ENCODE assay signal across 8 cellular contexts in the genomic region with DNA sequence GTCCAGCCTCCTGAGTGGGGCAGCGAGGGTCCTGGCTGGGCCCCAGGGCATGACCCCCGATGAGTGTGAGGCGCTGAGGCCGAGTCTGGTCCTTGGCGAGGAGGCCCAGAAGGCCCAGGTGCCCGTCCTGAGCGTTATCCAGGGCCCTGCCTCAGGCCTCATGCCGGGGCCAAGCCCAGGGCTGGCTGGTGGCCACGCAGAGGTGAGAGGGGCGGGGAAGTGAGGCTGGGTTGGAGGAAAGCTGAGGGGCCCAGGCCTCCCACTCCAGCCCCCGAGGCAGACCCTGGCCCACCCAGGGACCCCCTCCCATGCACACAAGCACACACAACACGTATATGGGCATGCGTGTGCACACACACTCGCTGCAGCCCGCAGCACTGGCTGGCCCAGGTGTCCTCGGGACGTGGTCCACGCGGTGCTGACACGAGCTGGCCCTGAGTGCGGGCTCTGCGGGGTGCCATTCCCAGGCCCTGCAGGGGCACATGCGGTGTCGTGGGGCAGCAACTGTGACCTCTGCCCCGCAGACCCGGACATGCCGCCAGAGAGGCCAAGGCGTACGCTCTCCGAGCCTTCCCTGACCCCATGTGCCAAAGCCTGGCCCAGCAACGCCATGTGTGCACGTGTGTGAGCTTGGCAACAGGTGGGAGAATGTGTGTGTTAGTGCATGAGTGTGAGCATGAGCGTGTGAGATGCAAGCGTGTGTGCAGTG.
DNase-seq lines count a peak whose midpoint lies in the region; ATAC-seq lines count a peak whose summit lies in the region.
"Not testable (repeated sequence)": the region's sequence is repeated elsewhere in the genome, so short reads cannot be mapped to it uniquely, and the experiment has no call there.

No MANE protein-coding gene starts in this region.

- H3K4me3 Mint-ChIP-seq in stimulated activated naive B cell treated with anti-CD40 and anti-IgM and Interleukin-4, amounts not matched to agents 10 μg/mL and 1 μg/mL and 100 μg/mL, for 72 hours, result peak overlapping the region in 1 of 2 donors; percentile 28

- peak overlapping the region; percentile 83 for H3K27ac Mint-ChIP-seq in stimulated activated naive B cell treated with anti-CD40 and anti-IgM and Interleukin-4, amounts not matched to agents 10 μg/mL and 1 μg/mL and 100 μg/mL, for 72 hours

- intact Hi-C loops in left colon (cut with DNase I, micrococcal nuclease), result not testable (repeated sequence)

- H3K27me3 Mint-ChIP-seq in stimulated activated naive B cell treated with anti-CD40 and anti-IgM and Interleukin-4, amounts not matched to agents 10 μg/mL and 1 μg/mL and 100 μg/mL, for 72 hours, result not testable (repeated sequence)

- peak; percentile 31 for DNase-seq in NAMALWA (ENCODE audit: low spot score)
- DNase-seq in activated CD8-positive, alpha-beta memory T cell treated with anti-CD3 and anti-CD28 coated beads for 24 hours, result peak; percentile 4
- not testable (repeated sequence) for DNase-seq in left colon
- peak; percentile 52 for DNase-seq in stimulated activated naive B cell treated with anti-CD40 and anti-IgM and Interleukin-4, amounts not matched to agents 10 μg/mL and 1 μg/mL and 100 μg/mL, for 72 hours

- peaks cover 20 to 29% of the 10 kb centered on the region in 2 donors for H3K9me3 Mint-ChIP-seq in stimulated activated naive B cell treated with anti-CD40 and anti-IgM and Interleukin-4, amounts not matched to agents 10 μg/mL and 1 μg/mL and 100 μg/mL, for 72 hours

- ATAC-seq in GM18502 (IDR thresholded peaks at IDR 0.05; ENCODE audit: poor library complexity, unreplicated experiment) (peak; percentile 17), GM21381 (IDR thresholded peaks at IDR 0.05; ENCODE audit: unreplicated experiment) (peak; percentile 15), HG02678 (IDR thresholded peaks at IDR 0.05; ENCODE audit: unreplicated experiment) (peak; percentile 12), HG03103 (IDR thresholded peaks at IDR 0.05; ENCODE audit: low read depth, unreplicated experiment) (peak; percentile 3), left colon (peak; percentile 21)
- peak; percentile 41 to 47 for ATAC-seq in stimulated activated naive B cell treated with anti-CD40 and anti-IgM and Interleukin-4, amounts not matched to agents 10 μg/mL and 1 μg/mL and 100 μg/mL, for 72 hours (replicated peaks)

- H3K4me1 Mint-ChIP-seq in stimulated activated naive B cell treated with anti-CD40 and anti-IgM and Interleukin-4, amounts not matched to agents 10 μg/mL and 1 μg/mL and 100 μg/mL, for 72 hours, result peaks cover 56 to 73% of the 10 kb centered on the region in 2 donors

- H3K36me3 Mint-ChIP-seq in stimulated activated naive B cell treated with anti-CD40 and anti-IgM and Interleukin-4, amounts not matched to agents 10 μg/mL and 1 μg/mL and 100 μg/mL, for 72 hours, result peaks cover 17 to 36% of the 10 kb centered on the region in 2 donors
